Comparison of ENCODE assay signal across 25 cellular contexts in the genomic region with DNA sequence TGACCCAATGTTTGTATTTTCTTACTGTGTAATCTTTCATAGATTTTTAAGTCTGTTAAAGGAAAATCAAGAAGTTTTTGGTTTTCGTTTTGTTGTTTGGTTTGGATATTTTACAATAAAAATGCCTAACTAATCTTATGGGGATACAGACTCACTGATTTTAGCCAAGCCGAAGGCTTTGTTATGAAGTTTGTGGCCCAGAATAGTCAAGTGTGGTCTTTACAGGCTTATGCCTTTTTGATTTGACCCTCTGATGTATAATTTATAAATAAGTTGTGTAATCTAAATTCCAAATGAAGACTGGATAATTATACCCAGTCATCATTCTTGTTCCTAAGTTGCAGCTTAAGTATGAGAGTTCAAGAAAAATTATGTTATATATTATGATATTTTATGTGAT.
"Had no signal": no experiment of that assay in that cellular context is flagged by ENCODE, and none has a peak within 500 bp of the region (broad histone marks: within the 10 kb centered on the region; RNA-seq: fewer than 3 reads in every experiment).

No MANE protein-coding gene starts in this region.

- H3K36me3 ChIP-seq: colonic mucosa, esophagus squamous epithelium, gastroesophageal sphincter, heart left ventricle, left ventricle myocardium inferior, lower lobe of right lung had no signal

- H2AFZ ChIP-seq: hepatocyte had no signal

- H3K79me2 ChIP-seq: hepatocyte had no signal

- H3K4me1 ChIP-seq: colonic mucosa, esophagus squamous epithelium, foreskin keratinocyte, gastroesophageal sphincter, heart left ventricle, left ventricle myocardium inferior, lower lobe of right lung had no signal

- H3K4me3 ChIP-seq: colonic mucosa, esophagus squamous epithelium, gastroesophageal sphincter, heart left ventricle, hepatocyte, left ventricle myocardium inferior, lower lobe of right lung had no signal

- ATAC-seq: effector memory CD8-positive, alpha-beta T cell; esophagus mucosa; foreskin keratinocyte; gastroesophageal sphincter; heart left ventricle; left colon; left lobe of liver; lower lobe of right lung; naive thymus-derived CD4-positive, alpha-beta T cell had no signal

- H3K9me3 ChIP-seq: colonic mucosa, esophagus squamous epithelium, lower lobe of right lung had no signal

- H3K27ac ChIP-seq: colonic mucosa, epithelial cell of prostate, esophagus squamous epithelium, foreskin keratinocyte, gastroesophageal sphincter, heart left ventricle, hepatocyte, left ventricle myocardium inferior, lower lobe of right lung had no signal

- H3K27me3 ChIP-seq: colonic mucosa, esophagus squamous epithelium, foreskin keratinocyte, gastroesophageal sphincter, heart left ventricle, hepatocyte had no signal

- DNase-seq: colonic mucosa; cortex of kidney; effector CD8-positive, alpha-beta T cell; effector memory CD8-positive, alpha-beta T cell; endodermal cell; erythroblast; esophagus squamous epithelium; foreskin keratinocyte; heart left ventricle; hypothalamus; immature natural killer cell; islet precursor cell; kidney; kidney glomerular epithelial cell; left colon; left ventricle myocardium inferior; lower lobe of right lung; mesendoderm; midbrain; naive thymus-derived CD4-positive, alpha-beta T cell had no signal

- H3K4me2 ChIP-seq: hepatocyte had no signal
